24 cellular contexts compared by ENCODE assay signal in the genomic region with DNA sequence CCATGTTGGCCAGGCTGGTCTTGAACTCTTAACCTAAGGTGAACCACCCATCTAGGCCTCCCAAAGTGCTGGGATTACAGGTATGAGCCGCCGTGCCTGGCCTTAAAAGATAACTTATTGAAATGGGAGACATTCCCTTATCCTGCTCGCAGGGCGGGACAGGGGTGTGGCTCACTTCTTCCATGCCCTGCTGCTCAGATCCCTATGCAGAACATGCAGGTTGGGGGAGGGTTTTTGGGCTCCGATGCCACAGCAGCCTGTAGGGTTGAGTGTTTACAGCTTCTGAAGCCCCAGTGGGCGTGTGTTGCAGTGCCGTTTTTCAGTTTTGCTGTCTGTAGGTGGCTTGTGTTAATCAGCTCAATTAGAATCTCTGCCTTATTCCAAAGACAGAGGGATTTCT.
"Had no signal": no experiment of that assay in that cellular context is flagged by ENCODE, and none has a peak within 500 bp of the region (broad histone marks: within the 10 kb centered on the region; RNA-seq: fewer than 3 reads in every experiment).

No MANE protein-coding gene starts in this region.

- H3K9me3 Mint-ChIP-seq: stimulated activated naive B cell treated with anti-CD40 and anti-IgM and Interleukin-4, amounts not matched to agents 10 μg/mL and 1 μg/mL and 100 μg/mL, for 72 hours had no signal

- DNase-seq: hypothalamus; islet precursor cell; left ventricle myocardium inferior; midbrain; mucosa of descending colon; naive thymus-derived CD4-positive, alpha-beta T cell; nucleus accumbens; pancreas; retina; stimulated activated CD4-positive, alpha-beta T cell treated with anti-CD3 and anti-CD28 coated beads, Interleukin-1b, Interleukin-23, amount 100 ng/mL, for 48 hours; stimulated activated CD4-positive, alpha-beta T cell treated with anti-CD3 and anti-CD28 coated beads, Interleukin-4, amount 100 ng/mL, for 1 hour; stimulated activated naive B cell treated with anti-CD40 and anti-IgM and Interleukin-4, amounts not matched to agents 10 μg/mL and 1 μg/mL and 100 μg/mL, for 72 hours; stimulated activated naive CD8-positive, alpha-beta T cell treated with anti-CD3 and anti-CD28 coated beads, Interleukin-15, Interleukin-2, amounts not matched to agents 100 U/mL and 50 U/mL, for 24 hours; stomach; testis; thyroid gland; transverse colon; upper lobe of right lung had no signal

- FAIRE-seq: pancreas, urothelium cell line had no signal

- H3K27me3 ChIP-seq: pancreas, stomach, testis, thyroid gland, transverse colon, upper lobe of right lung had no signal

- H3K4me1 ChIP-seq: left ventricle myocardium inferior, pancreas, prostate gland, stomach, testis, thyroid gland, transverse colon, upper lobe of right lung had no signal

- H3K27me3 Mint-ChIP-seq: natural killer cell treated with Interleukin-12 subunit alpha and Interleukin-12 subunit beta and Interleukin-15 and Interleukin-18, amount 100 ng/mL, for 72 hours; stimulated activated naive B cell treated with anti-CD40 and anti-IgM and Interleukin-4, amounts not matched to agents 10 μg/mL and 1 μg/mL and 100 μg/mL, for 72 hours had no signal

- H3K4me3 Mint-ChIP-seq: naive thymus-derived CD4-positive, alpha-beta T cell; natural killer cell treated with Interleukin-12 subunit alpha and Interleukin-12 subunit beta and Interleukin-15 and Interleukin-18, amount 100 ng/mL, for 72 hours; stimulated activated naive B cell treated with anti-CD40 and anti-IgM and Interleukin-4, amounts not matched to agents 10 μg/mL and 1 μg/mL and 100 μg/mL, for 72 hours had no signal

- H3K4me2 ChIP-seq: smooth muscle cell had no signal

- H3K9me3 ChIP-seq: left ventricle myocardium inferior, mucosa of descending colon, pancreas, prostate gland, testis, thyroid gland, transverse colon, upper lobe of right lung had no signal

- H3K36me3 ChIP-seq: left ventricle myocardium inferior, pancreas, prostate gland, stomach, thyroid gland, transverse colon, upper lobe of right lung had no signal

- H3K36me3 Mint-ChIP-seq: naive thymus-derived CD4-positive, alpha-beta T cell; natural killer cell treated with Interleukin-12 subunit alpha and Interleukin-12 subunit beta and Interleukin-15 and Interleukin-18, amount 100 ng/mL, for 72 hours; stimulated activated naive B cell treated with anti-CD40 and anti-IgM and Interleukin-4, amounts not matched to agents 10 μg/mL and 1 μg/mL and 100 μg/mL, for 72 hours had no signal

- H3K27ac ChIP-seq: left ventricle myocardium inferior, pancreas, prostate gland, stomach, testis, thyroid gland, transverse colon, upper lobe of right lung had no signal

- H3K27ac Mint-ChIP-seq: naive thymus-derived CD4-positive, alpha-beta T cell; natural killer cell treated with Interleukin-12 subunit alpha and Interleukin-12 subunit beta and Interleukin-15 and Interleukin-18, amount 100 ng/mL, for 72 hours; stimulated activated naive B cell treated with anti-CD40 and anti-IgM and Interleukin-4, amounts not matched to agents 10 μg/mL and 1 μg/mL and 100 μg/mL, for 72 hours had no signal

- ATAC-seq: mucosa of descending colon; naive thymus-derived CD4-positive, alpha-beta T cell; natural killer cell treated with Interleukin-12 subunit alpha and Interleukin-12 subunit beta and Interleukin-15 and Interleukin-18, amount 100 ng/mL, for 72 hours; pancreas; right cardiac atrium; stimulated activated naive B cell treated with anti-CD40 and anti-IgM and Interleukin-4, amounts not matched to agents 10 μg/mL and 1 μg/mL and 100 μg/mL, for 72 hours; stimulated activated naive CD8-positive, alpha-beta T cell treated with anti-CD3 and anti-CD28 coated beads, Interleukin-15, Interleukin-2, amounts not matched to agents 100 U/mL and 50 U/mL, for 24 hours; upper lobe of right lung had no signal

- H3K4me1 Mint-ChIP-seq: naive thymus-derived CD4-positive, alpha-beta T cell; stimulated activated naive B cell treated with anti-CD40 and anti-IgM and Interleukin-4, amounts not matched to agents 10 μg/mL and 1 μg/mL and 100 μg/mL, for 72 hours had no signal

- H3K4me3 ChIP-seq: left ventricle myocardium inferior, lung, mucosa of descending colon, pancreas, prostate gland, smooth muscle cell, stomach, testis, thyroid gland, transverse colon, upper lobe of right lung had no signal
